8 cellular contexts compared by ENCODE assay signal in the genomic region with DNA sequence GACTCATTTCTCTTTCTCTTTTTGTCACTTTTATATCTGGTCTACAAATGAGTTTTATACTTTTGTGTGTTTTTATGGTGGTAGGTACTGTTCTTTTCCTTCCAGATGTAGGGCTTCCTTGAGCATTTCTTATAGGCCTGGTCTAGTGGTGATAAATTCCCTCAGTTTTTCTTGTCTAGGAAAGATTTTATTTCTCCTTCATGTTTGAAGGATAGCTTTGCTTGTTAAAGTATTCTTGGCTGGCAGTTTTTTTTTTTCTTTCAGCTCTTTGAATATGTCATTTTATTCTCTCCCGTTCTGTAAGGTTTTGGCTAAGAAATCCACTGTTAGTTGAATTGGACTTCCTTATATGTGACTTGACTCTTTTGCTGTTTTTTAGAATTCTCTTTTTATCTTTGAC.
"Had no signal": no experiment of that assay in that cellular context is flagged by ENCODE, and none has a peak within 500 bp of the region (broad histone marks: within the 10 kb centered on the region; RNA-seq: fewer than 3 reads in every experiment).

No MANE protein-coding gene starts in this region.

- H3K4me3 Mint-ChIP-seq: IgD-negative memory B cell had no signal

- H3K4me3 ChIP-seq: K562 had no signal

- H3K4me2 ChIP-seq: KMS-11 had no signal

- H3K27ac ChIP-seq: HL-60, KMS-11 had no signal

- H3K9ac ChIP-seq: KMS-11 had no signal

- DNase-seq: IMR-90, KBM-7, KG1 had no signal

- H3K27ac Mint-ChIP-seq: IgD-negative memory B cell had no signal

- ATAC-seq: HepG2, K562 had no signal

- H3K4me1 Mint-ChIP-seq: IgD-negative memory B cell had no signal
